Comparison of ENCODE assay signal across 10 cellular contexts in the genomic region with DNA sequence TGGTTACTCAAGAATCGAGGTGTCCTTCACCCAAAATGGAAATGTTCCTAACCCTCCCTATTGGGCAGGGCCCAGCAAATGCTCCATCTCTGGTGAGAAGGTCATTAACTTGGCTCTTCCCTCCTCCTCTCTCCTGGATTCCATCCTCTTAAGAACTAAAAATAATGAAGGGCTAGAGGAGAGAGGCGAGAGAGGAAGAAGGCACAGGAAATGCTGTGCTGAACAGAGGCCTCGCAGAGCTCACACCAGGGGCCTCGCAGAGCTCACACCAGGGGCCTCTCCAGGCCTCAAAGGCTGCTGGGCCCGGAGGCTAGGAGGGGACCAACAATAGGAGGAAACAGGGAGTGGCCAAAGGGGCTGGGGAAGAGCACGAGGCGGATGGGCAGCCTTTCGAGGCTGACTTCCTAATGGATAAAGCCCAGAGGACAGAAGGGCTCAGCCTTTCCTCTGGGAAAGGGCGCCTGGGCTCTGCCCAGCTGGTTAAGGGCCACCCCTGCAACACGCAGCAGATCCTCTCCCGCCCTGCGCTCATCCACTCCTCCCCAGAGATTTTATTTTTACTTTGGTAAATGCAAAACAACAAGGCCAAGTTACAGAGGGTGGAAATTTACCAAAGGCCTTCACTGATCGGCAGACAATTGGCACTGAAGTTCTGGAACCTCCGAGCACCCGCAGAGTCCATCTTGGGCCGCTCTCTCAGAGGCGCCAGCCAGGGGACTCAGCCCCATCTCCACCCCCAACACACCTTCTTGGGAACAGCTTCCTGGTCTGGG.
DNase-seq lines count a peak whose midpoint lies in the region; ATAC-seq and TF ChIP-seq lines count a peak whose summit lies in the region.
"Had no signal": no experiment of that assay in that cellular context is flagged by ENCODE, and none has a peak within 500 bp of the region (broad histone marks: within the 10 kb centered on the region; RNA-seq: fewer than 3 reads in every experiment).

No MANE protein-coding gene starts in this region.

- H3K9me3 ChIP-seq in CD4-positive, alpha-beta T cell (ENCODE audit: control insufficient read depth, low read length): no peaks in the 10 kb centered on the region
- H3K9me3 ChIP-seq in MM.1S (replicated peaks; ENCODE audit: insufficient read depth, low read length): no peaks in the 10 kb centered on the region
- H3K9me3 ChIP-seq: SJCRH30 had no signal

- H3K9me3 Mint-ChIP-seq in CD4-positive, alpha-beta T cell: no peaks in the 10 kb centered on the region
- H3K9me3 Mint-ChIP-seq in dendritic cell treated with granulocyte-macrophage colony-stimulating factor and Interleukin-4, amounts not matched to agents 40 ng/mL and 50 ng/mL, for 4 days: no peaks in the 10 kb centered on the region
- no peaks in the 10 kb centered on the region for H3K9me3 Mint-ChIP-seq in natural killer cell

- H3K27ac Mint-ChIP-seq in CD4-positive, alpha-beta T cell: no peak overlapping the region
- H3K27ac Mint-ChIP-seq in dendritic cell treated with granulocyte-macrophage colony-stimulating factor and Interleukin-4, amounts not matched to agents 40 ng/mL and 50 ng/mL, for 4 days: peak overlapping the region; percentile 85
- peak overlapping the region in 1 of 2 donors; percentile 100 for H3K27ac Mint-ChIP-seq in natural killer cell

- H3K9ac ChIP-seq in MM.1S (ENCODE audit: low read length): no peak overlapping the region; the same call in 1 of the 2 replicates

- POLR2A ChIA-PET in CD4-positive, alpha-beta T cell (lab: Charles Lee): interaction anchor here (0.6 to 5.2 kb wide), 10 partner anchors 12 to 78 kb away, joined by 3 to 40 read pairs (median 8); partner anchors contain the start of gene ITPKB

- peak overlapping the region; percentile 95; the same call in 1 of the 2 replicates for H3K4me2 ChIP-seq in MM.1S (ENCODE audit: low read depth, low read length)

- no peaks in the 10 kb centered on the region for H3K36me3 ChIP-seq in MM.1S (replicated peaks; ENCODE audit: insufficient read depth, low read length)
- H3K36me3 ChIP-seq: SJCRH30 had no signal

- H2AFZ ChIP-seq in MM.1S (ENCODE audit: low read length): no peak overlapping the region

- ATAC-seq in CD4-positive, alpha-beta T cell (ENCODE audit: poor library complexity): no peak
- ATAC-seq in natural killer cell (peak in 1 of 3 donors; percentile 7), GM18907 (IDR thresholded peaks at IDR 0.05; ENCODE audit: unreplicated experiment) (no peak)
- ATAC-seq: HCT116 had no signal

- no peaks in the 10 kb centered on the region for H3K27me3 Mint-ChIP-seq in CD4-positive, alpha-beta T cell
- H3K27me3 Mint-ChIP-seq in dendritic cell treated with granulocyte-macrophage colony-stimulating factor and Interleukin-4, amounts not matched to agents 40 ng/mL and 50 ng/mL, for 4 days: no peaks in the 10 kb centered on the region
- H3K27me3 Mint-ChIP-seq in natural killer cell (ENCODE audit: low read depth in 2 of 2): no peaks in the 10 kb centered on the region

- TF ChIP-seq CTCF in CD4-positive, alpha-beta T cell (IDR thresholded peaks at IDR 0.05): no peak
- no peak for TF ChIP-seq CTCF in MM.1S (IDR thresholded peaks at IDR 0.05; ENCODE audit: low read length)
- no peak for TF ChIP-seq CTCF in natural killer cell (IDR thresholded peaks at IDR 0.05)

- H3K4me1 Mint-ChIP-seq in CD4-positive, alpha-beta T cell (ENCODE audit: low read depth): no peaks in the 10 kb centered on the region
- H3K4me1 Mint-ChIP-seq in dendritic cell treated with granulocyte-macrophage colony-stimulating factor and Interleukin-4, amounts not matched to agents 40 ng/mL and 50 ng/mL, for 4 days (ENCODE audit: low read depth): peaks cover 90% of the 10 kb centered on the region
- peaks cover 59 to 66% of the 10 kb centered on the region in 2 donors for H3K4me1 Mint-ChIP-seq in natural killer cell

- intact Hi-C loops in CD4-positive, alpha-beta T cell (cut with DNase I, micrococcal nuclease): loop anchor here in 1 of 2 experiments (5.0 kb wide), 1 partner anchor 42 kb away; no protein-coding TSS in a partner anchor
- intact Hi-C loops in dendritic cell treated with granulocyte-macrophage colony-stimulating factor and Interleukin-4, amounts not matched to agents 40 ng/mL and 50 ng/mL, for 4 days (cut with micrococcal nuclease): no loop called here
- intact Hi-C loops in natural killer cell (cut with micrococcal nuclease): loop anchor here (10.0 kb wide), 1 partner anchor 666 kb away; the partner anchor contains the start of gene SDE2

- H3K27ac ChIP-seq in CD4-positive, alpha-beta T cell (ENCODE audit: low read depth, low read length): no peak overlapping the region
- peak overlapping the region; percentile 96 for H3K27ac ChIP-seq in MM.1S (ENCODE audit: low read length)

- peaks cover 86% of the 10 kb centered on the region for H3K4me1 ChIP-seq in MM.1S (ENCODE audit: low read length)

- peaks cover 73% of the 10 kb centered on the region for H3K36me3 Mint-ChIP-seq in CD4-positive, alpha-beta T cell (ENCODE audit: low read depth)
- peaks cover 8% of the 10 kb centered on the region for H3K36me3 Mint-ChIP-seq in dendritic cell treated with granulocyte-macrophage colony-stimulating factor and Interleukin-4, amounts not matched to agents 40 ng/mL and 50 ng/mL, for 4 days (ENCODE audit: low read depth)
- no peaks in the 10 kb centered on the region for H3K36me3 Mint-ChIP-seq in natural killer cell

- H4K20me1 ChIP-seq in MM.1S (ENCODE audit: insufficient read depth, low read length): no peaks in the 10 kb centered on the region

- no peak for DNase-seq in CD4-positive, alpha-beta T cell
- no peak for DNase-seq in MM.1S
- DNase-seq in natural killer cell: no peak
- no peak for DNase-seq in NCI-H446 (lab: John Stamatoyannopoulos, UW)
- no peak for DNase-seq in MV-4-11 (lab: John Stamatoyannopoulos, UW)
- no peak for DNase-seq in NCI-H1092 treated with DMSO at 0.1 percent for 48 hours (lab: John Stamatoyannopoulos, UW)
- DNase-seq: SJCRH30 had no signal

- peaks cover 85% of the 10 kb centered on the region for H3K79me2 ChIP-seq in MM.1S (ENCODE audit: low read length)

- H3K27me3 ChIP-seq in CD4-positive, alpha-beta T cell (ENCODE audit: control insufficient read depth, insufficient read depth, low read length): no peaks in the 10 kb centered on the region
- no peaks in the 10 kb centered on the region for H3K27me3 ChIP-seq in MM.1S (replicated peaks; ENCODE audit: insufficient read depth, low read length)
- H3K27me3 ChIP-seq: SJCRH30 had no signal

- no peak overlapping the region for H3K4me3 ChIP-seq in MM.1S (ENCODE audit: low read length)
- H3K4me3 ChIP-seq: SJCRH30 had no signal

- peak overlapping the region; percentile 79 for H3K4me3 Mint-ChIP-seq in CD4-positive, alpha-beta T cell
- H3K4me3 Mint-ChIP-seq in dendritic cell treated with granulocyte-macrophage colony-stimulating factor and Interleukin-4, amounts not matched to agents 40 ng/mL and 50 ng/mL, for 4 days: no peak overlapping the region
- peak overlapping the region; percentile 78 for H3K4me3 Mint-ChIP-seq in natural killer cell

- peaks cover 73% of the 10 kb centered on the region for H3F3A ChIP-seq in MM.1S (ENCODE audit: insufficient read depth, low read length)

- H3K9me2 ChIP-seq in MM.1S (replicated peaks; ENCODE audit: insufficient read depth, low read length): no peaks in the 10 kb centered on the region

- CTCF ChIA-PET in CD4-positive, alpha-beta T cell (lab: Charles Lee): interaction anchor here (1.0 to 4.3 kb wide), 5 partner anchors 11 to 64 kb away, joined by 3 to 17 read pairs (median 8); no protein-coding TSS in a partner anchor
